Comparison of ENCODE assay signal across 14 cellular contexts in the genomic region with DNA sequence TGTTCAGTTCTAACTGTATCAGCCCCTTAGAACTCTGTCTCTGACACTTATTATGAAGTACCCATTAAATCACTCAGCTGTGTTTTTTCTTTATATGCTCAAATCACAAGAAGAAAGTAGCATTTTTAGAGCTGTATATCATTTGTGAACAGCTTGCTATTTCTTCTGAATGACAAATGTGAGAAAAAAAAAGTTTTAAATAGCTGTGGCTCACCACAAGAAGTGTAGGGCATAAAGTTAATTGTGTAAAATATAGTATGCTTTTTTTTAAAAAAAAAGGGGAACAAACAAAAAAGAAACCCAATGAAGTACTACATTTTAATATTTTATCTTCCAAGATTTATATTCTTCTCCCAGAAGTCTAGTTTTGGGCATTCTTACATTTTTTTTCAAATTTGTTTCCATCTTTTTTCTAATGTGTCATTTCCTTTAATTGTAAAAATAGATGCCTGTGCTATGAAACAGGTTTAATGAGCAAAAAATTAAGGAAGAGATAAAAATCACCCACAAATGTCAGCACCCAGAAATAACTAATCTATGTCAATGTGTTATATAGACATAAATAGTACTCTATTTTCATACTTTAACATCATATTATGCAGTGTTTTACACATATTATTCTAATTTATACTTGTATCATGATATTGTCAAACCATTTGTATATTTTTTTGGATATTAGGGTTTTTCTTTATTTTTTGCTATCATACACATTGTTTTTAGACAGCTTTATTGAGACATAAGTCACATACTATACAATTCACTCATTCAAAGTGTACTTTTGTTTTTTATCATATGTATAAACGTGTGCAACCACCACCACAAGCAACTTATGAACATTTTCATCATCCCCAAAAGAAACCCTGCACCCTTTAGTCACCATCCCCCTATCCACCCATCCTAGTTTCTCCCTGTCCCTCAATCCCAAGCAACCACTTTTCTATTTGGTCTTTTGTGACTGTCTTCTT. TPM values are rescaled to one million over a fixed set of nuclear protein-coding genes. Genes with fewer than 3 reads are reported as not detected.
DNase-seq lines count a peak whose midpoint lies in the region; ATAC-seq and TF ChIP-seq lines count a peak whose summit lies in the region.
"Had no signal": no experiment of that assay in that cellular context is flagged by ENCODE, and none has a peak within 500 bp of the region (broad histone marks: within the 10 kb centered on the region; RNA-seq: fewer than 3 reads in every experiment).

No MANE protein-coding gene starts in this region.

- intact Hi-C loops in OCI-LY7 (cut with micrococcal nuclease; ENCODE audit: unreplicated experiment): no loop called here

- DNase-seq in OCI-LY7 (ENCODE audit: low spot score) (no peak), superior temporal gyrus (ENCODE audit: extremely low spot score) (peak; percentile 54), NCI-H1092 (lab: John Stamatoyannopoulos, UW) (no peak), SK-N-DZ (ENCODE audit: low spot score) (no peak)
- DNase-seq: activated CD4-positive, alpha-beta T cell treated with anti-CD3 and anti-CD28 coated beads, Interleukin-2, amount 50 U/mL, for 4 hours; CD4-positive, CD25-positive, alpha-beta regulatory T cell; dorsolateral prefrontal cortex; EL; MG63; Peyer's patch; stomach had no signal

- no peaks in the 10 kb centered on the region for H4K20me1 ChIP-seq in OCI-LY7 (ENCODE audit: insufficient read depth, low read length)

- H3K4me1 ChIP-seq in OCI-LY7 (ENCODE audit: insufficient read depth, low read length, poor library complexity, severe bottlenecking): peaks cover 14% of the 10 kb centered on the region
- H3K4me1 ChIP-seq: Peyer's patch, stomach had no signal

- peak overlapping the region; percentile 74 for H2AFZ ChIP-seq in OCI-LY7 (ENCODE audit: low read length)

- H3K9me2 ChIP-seq in OCI-LY7 (ENCODE audit: insufficient read depth, low read length): no peaks in the 10 kb centered on the region

- H3K4me3 ChIP-seq in OCI-LY7 (ENCODE audit: low read depth, low read length, poor library complexity, severe bottlenecking): no peak overlapping the region
- H3K4me3 ChIP-seq: dorsolateral prefrontal cortex, MG63, Peyer's patch, stomach had no signal

- no peaks in the 10 kb centered on the region for H3K9me3 ChIP-seq in OCI-LY7 (ENCODE audit: low read length)
- H3K9me3 ChIP-seq: MG63, Peyer's patch, stomach had no signal

- no peaks in the 10 kb centered on the region for H3K36me3 ChIP-seq in OCI-LY7 (ENCODE audit: insufficient read depth, low read length)
- H3K36me3 ChIP-seq: MG63, Peyer's patch, stomach had no signal

- H3K27ac ChIP-seq in OCI-LY7 (ENCODE audit: low read depth, low read length, poor library complexity, severe bottlenecking): no peak overlapping the region
- H3K27ac ChIP-seq: Peyer's patch, stomach had no signal

- ATAC-seq in GM18870 (IDR thresholded peaks at IDR 0.05; ENCODE audit: unreplicated experiment): peak; percentile 54
- ATAC-seq in HG03378 (IDR thresholded peaks at IDR 0.05; ENCODE audit: unreplicated experiment): peak; percentile 79
- no peak for ATAC-seq in HG02588 (IDR thresholded peaks at IDR 0.05; ENCODE audit: unreplicated experiment)

- H3K79me2 ChIP-seq in OCI-LY7 (ENCODE audit: insufficient read depth, low read depth, low read length): no peaks in the 10 kb centered on the region

- TF ChIP-seq CTCF in OCI-LY7 (conservative IDR thresholded peaks at IDR 0.05; ENCODE audit: low read length): no peak

- POLR2A ChIA-PET in OCI-LY7 (lab: Charles Lee): interaction anchor here (0.6 to 1.6 kb wide), 9 partner anchors 11 to 949 kb away, joined by 3 to 5 read pairs (median 3); no protein-coding TSS in a partner anchor

- CTCF ChIA-PET in OCI-LY7 (lab: Charles Lee; ENCODE audit: unreplicated experiment): no interaction called here

- peak overlapping the region; percentile 27 for H3K4me2 ChIP-seq in OCI-LY7 (ENCODE audit: low read length)

- BruUV-seq in OCI-LY7 (replicated peaks; lab: Mats Ljungman, UMichigan): no TSS peak

RNA-seq across cellular contexts. Expression of a gene that starts 22.4 kb away (rescaled TPM):
- 5.9 and 10.1 TPM in 2 replicates for total RNA-seq in OCI-LY7 (2014; rRNA removed; shearing (Covaris generic))
- total RNA-seq in OCI-LY7 (2022): 22.6 and 28.4 TPM in 2 replicates
- polyA plus RNA-seq in SK-N-DZ (2014; cell fraction: cytosol; rRNA removed): 0.08 and 0.17 TPM in 2 replicates
- polyA plus RNA-seq in SK-N-DZ (2014; cell fraction: nucleus; rRNA removed): 0.14 and 2.5 TPM in 2 replicates
